Comparison of ENCODE assay signal across 1 cellular context in genomic region chr1:23168462-23169218, GRCh38.
TF ChIP-seq lines count a peak whose summit lies in the region.

LUZP1 (minus strand) TSS chr1:23168856.

TF ChIP-seq in HepG2, 621 proteins besides CTCF, POLR2A, EP300 and RAD21 (continued from another document and continues in another):
- TF ChIP-seq, protein P1, sequence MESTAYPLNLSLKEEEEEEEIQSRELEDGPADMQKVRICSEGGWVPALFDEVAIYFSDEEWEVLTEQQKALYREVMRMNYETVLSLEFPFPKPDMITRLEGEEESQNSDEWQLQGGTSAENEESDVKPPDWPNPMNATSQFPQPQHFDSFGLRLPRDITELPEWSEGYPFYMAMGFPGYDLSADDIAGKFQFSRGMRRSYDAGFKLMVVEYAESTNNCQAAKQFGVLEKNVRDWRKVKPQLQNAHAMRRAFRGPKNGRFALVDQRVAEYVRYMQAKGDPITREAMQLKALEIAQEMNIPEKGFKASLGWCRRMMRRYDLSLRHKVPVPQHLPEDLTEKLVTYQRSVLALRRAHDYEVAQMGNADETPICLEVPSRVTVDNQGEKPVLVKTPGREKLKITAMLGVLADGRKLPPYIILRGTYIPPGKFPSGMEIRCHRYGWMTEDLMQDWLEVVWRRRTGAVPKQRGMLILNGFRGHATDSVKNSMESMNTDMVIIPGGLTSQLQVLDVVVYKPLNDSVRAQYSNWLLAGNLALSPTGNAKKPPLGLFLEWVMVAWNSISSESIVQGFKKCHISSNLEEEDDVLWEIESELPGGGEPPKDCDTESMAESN (CRISPR knock-in tag; conservative IDR thresholded peaks at IDR 0.05) = peak; percentile 71; the same call in 1 of the 2 replicates
- TF ChIP-seq FIP1L1 (IDR thresholded peaks at IDR 0.05; ENCODE audit: borderline replicate concordance, insufficient read depth, low read depth, low read length) (no peak), HES4 (CRISPR knock-in tag; IDR thresholded peaks at IDR 0.05; ENCODE audit: borderline replicate concordance) (no peak), CENPX (CRISPR knock-in tag; IDR thresholded peaks at IDR 0.05) (no peak), AKAP8 (CRISPR knock-in tag; IDR thresholded peaks at IDR 0.05) (no peak), SCMH1 (CRISPR knock-in tag; IDR thresholded peaks at IDR 0.05; ENCODE audit: borderline replicate concordance) (no peak), ZNF333 (CRISPR knock-in tag; IDR thresholded peaks at IDR 0.05; ENCODE audit: borderline replicate concordance) (0 out of 2 replicates have a peak, but pooled peaks have one; percentile 38), KDM5B (CRISPR knock-in tag; IDR thresholded peaks at IDR 0.05; ENCODE audit: borderline replicate concordance) (no peak), NFATC3 (CRISPR knock-in tag; IDR thresholded peaks at IDR 0.05) (no peak), ZMAT3 (CRISPR knock-in tag; conservative IDR thresholded peaks at IDR 0.05) (no peak), ZNF577 (CRISPR knock-in tag; IDR thresholded peaks at IDR 0.05; ENCODE audit: borderline replicate concordance, low read depth) (no peak), ZNF274 (CRISPR knock-in tag; IDR thresholded peaks at IDR 0.05) (no peak), BCL3 (CRISPR knock-in tag; IDR thresholded peaks at IDR 0.05) (peak; percentile 37; the same call in 1 of the 2 replicates), RBM22 (optimal IDR thresholded peaks at IDR 0.05; ENCODE audit: low read length) (no peak), PITX1 (CRISPR knock-in tag; IDR thresholded peaks at IDR 0.05) (no peak), ZNF460 (CRISPR knock-in tag; IDR thresholded peaks at IDR 0.05; ENCODE audit: borderline replicate concordance) (no peak), FOXJ3 (CRISPR knock-in tag; IDR thresholded peaks at IDR 0.05; ENCODE audit: borderline replicate concordance) (no peak), FOSL2 (CRISPR knock-in tag; IDR thresholded peaks at IDR 0.05) (no peak), THYN1 (CRISPR knock-in tag; IDR thresholded peaks at IDR 0.05; ENCODE audit: borderline replicate concordance, low read depth) (no peak), SMARCC2 (IDR thresholded peaks at IDR 0.05) (no peak), NFYB (CRISPR knock-in tag; IDR thresholded peaks at IDR 0.05) (no peak), ZNF740 (CRISPR knock-in tag; IDR thresholded peaks at IDR 0.05) (no peak), ZNF589 (CRISPR knock-in tag; conservative IDR thresholded peaks at IDR 0.05) (0 out of 2 replicates have a peak, but pooled peaks have one; percentile 27), SMAD1 (CRISPR knock-in tag; IDR thresholded peaks at IDR 0.05; ENCODE audit: borderline replicate concordance, low read depth) (no peak), HDAC1 (CRISPR knock-in tag; IDR thresholded peaks at IDR 0.05) (no peak; the same call in 1 of the 2 replicates), CSRNP1 (CRISPR knock-in tag; IDR thresholded peaks at IDR 0.05) (no peak), THAP9 (CRISPR knock-in tag; IDR thresholded peaks at IDR 0.05; ENCODE audit: borderline replicate concordance) (no peak), SMC3 (IDR thresholded peaks at IDR 0.05; ENCODE audit: low read length) (no peak), ZNF660 (CRISPR knock-in tag; IDR thresholded peaks at IDR 0.05; ENCODE audit: borderline replicate concordance, low read depth) (no peak), SP4 (CRISPR knock-in tag; IDR thresholded peaks at IDR 0.05) (peak; percentile 90; the same call in 1 of the 2 replicates), FOXP1 (IDR thresholded peaks at IDR 0.05) (no peak), FOXP1 (CRISPR knock-in tag; IDR thresholded peaks at IDR 0.05) (no peak), JUN (CRISPR knock-in tag; IDR thresholded peaks at IDR 0.05) (peak; percentile 73; the same call in 1 of the 2 replicates)
- TF ChIP-seq, protein P2, sequence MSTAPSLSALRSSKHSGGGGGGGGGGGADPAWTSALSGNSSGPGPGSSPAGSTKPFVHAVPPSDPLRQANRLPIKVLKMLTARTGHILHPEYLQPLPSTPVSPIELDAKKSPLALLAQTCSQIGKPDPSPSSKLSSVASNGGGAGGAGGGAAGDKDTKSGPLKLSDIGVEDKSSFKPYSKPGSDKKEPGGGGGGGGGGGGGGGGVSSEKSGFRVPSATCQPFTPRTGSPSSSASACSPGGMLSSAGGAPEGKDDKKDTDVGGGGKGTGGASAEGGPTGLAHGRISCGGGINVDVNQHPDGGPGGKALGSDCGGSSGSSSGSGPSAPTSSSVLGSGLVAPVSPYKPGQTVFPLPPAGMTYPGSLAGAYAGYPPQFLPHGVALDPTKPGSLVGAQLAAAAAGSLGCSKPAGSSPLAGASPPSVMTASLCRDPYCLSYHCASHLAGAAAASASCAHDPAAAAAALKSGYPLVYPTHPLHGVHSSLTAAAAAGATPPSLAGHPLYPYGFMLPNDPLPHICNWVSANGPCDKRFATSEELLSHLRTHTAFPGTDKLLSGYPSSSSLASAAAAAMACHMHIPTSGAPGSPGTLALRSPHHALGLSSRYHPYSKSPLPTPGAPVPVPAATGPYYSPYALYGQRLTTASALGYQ (CRISPR knock-in tag; IDR thresholded peaks at IDR 0.05) = no peak
- TF ChIP-seq, protein P3, sequence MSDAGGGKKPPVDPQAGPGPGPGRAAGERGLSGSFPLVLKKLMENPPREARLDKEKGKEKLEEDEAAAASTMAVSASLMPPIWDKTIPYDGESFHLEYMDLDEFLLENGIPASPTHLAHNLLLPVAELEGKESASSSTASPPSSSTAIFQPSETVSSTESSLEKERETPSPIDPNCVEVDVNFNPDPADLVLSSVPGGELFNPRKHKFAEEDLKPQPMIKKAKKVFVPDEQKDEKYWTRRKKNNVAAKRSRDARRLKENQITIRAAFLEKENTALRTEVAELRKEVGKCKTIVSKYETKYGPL (CRISPR knock-in tag; IDR thresholded peaks at IDR 0.05) = no peak
- TF ChIP-seq, protein P4, sequence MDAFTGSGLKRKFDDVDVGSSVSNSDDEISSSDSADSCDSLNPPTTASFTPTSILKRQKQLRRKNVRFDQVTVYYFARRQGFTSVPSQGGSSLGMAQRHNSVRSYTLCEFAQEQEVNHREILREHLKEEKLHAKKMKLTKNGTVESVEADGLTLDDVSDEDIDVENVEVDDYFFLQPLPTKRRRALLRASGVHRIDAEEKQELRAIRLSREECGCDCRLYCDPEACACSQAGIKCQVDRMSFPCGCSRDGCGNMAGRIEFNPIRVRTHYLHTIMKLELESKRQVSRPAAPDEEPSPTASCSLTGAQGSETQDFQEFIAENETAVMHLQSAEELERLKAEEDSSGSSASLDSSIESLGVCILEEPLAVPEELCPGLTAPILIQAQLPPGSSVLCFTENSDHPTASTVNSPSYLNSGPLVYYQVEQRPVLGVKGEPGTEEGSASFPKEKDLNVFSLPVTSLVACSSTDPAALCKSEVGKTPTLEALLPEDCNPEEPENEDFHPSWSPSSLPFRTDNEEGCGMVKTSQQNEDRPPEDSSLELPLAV (CRISPR knock-in tag; conservative IDR thresholded peaks at IDR 0.05; ENCODE audit: low read depth) = no peak
- TF ChIP-seq, protein P5, sequence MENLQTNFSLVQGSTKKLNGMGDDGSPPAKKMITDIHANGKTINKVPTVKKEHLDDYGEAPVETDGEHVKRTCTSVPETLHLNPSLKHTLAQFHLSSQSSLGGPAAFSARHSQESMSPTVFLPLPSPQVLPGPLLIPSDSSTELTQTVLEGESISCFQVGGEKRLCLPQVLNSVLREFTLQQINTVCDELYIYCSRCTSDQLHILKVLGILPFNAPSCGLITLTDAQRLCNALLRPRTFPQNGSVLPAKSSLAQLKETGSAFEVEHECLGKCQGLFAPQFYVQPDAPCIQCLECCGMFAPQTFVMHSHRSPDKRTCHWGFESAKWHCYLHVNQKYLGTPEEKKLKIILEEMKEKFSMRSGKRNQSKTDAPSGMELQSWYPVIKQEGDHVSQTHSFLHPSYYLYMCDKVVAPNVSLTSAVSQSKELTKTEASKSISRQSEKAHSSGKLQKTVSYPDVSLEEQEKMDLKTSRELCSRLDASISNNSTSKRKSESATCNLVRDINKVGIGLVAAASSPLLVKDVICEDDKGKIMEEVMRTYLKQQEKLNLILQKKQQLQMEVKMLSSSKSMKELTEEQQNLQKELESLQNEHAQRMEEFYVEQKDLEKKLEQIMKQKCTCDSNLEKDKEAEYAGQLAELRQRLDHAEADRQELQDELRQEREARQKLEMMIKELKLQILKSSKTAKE (CRISPR knock-in tag; IDR thresholded peaks at IDR 0.05; ENCODE audit: borderline replicate concordance) = 0 out of 2 replicates have a peak, but pooled peaks have one; percentile 51
- TF ChIP-seq, protein P6, sequence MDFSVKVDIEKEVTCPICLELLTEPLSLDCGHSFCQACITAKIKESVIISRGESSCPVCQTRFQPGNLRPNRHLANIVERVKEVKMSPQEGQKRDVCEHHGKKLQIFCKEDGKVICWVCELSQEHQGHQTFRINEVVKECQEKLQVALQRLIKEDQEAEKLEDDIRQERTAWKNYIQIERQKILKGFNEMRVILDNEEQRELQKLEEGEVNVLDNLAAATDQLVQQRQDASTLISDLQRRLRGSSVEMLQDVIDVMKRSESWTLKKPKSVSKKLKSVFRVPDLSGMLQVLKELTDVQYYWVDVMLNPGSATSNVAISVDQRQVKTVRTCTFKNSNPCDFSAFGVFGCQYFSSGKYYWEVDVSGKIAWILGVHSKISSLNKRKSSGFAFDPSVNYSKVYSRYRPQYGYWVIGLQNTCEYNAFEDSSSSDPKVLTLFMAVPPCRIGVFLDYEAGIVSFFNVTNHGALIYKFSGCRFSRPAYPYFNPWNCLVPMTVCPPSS (IDR thresholded peaks at IDR 0.05) = no peak
- TF ChIP-seq, protein P7, sequence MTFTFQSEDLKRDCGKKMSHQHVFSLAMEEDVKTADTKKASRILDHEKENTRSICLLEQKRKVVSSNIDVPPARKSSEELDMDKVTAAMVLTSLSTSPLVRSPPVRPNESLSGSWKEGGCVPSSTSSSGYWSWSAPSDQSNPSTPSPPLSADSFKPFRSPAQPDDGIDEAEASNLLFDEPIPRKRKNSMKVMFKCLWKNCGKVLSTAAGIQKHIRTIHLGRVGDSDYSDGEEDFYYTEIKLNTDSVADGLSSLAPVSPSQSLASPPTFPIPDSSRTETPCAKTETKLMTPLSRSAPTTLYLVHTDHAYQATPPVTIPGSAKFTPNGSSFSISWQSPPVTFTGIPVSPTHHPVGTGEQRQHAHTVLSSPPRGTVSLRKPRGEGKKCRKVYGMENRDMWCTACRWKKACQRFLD (CRISPR knock-in tag; IDR thresholded peaks at IDR 0.05; ENCODE audit: borderline replicate concordance) = no peak
- TF ChIP-seq, protein P8, sequence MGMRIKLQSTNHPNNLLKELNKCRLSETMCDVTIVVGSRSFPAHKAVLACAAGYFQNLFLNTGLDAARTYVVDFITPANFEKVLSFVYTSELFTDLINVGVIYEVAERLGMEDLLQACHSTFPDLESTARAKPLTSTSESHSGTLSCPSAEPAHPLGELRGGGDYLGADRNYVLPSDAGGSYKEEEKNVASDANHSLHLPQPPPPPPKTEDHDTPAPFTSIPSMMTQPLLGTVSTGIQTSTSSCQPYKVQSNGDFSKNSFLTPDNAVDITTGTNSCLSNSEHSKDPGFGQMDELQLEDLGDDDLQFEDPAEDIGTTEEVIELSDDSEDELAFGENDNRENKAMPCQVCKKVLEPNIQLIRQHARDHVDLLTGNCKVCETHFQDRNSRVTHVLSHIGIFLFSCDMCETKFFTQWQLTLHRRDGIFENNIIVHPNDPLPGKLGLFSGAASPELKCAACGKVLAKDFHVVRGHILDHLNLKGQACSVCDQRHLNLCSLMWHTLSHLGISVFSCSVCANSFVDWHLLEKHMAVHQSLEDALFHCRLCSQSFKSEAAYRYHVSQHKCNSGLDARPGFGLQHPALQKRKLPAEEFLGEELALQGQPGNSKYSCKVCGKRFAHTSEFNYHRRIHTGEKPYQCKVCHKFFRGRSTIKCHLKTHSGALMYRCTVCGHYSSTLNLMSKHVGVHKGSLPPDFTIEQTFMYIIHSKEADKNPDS (CRISPR knock-in tag; IDR thresholded peaks at IDR 0.05) = no peak
